8 cellular contexts compared by ENCODE assay signal in the genomic region with DNA sequence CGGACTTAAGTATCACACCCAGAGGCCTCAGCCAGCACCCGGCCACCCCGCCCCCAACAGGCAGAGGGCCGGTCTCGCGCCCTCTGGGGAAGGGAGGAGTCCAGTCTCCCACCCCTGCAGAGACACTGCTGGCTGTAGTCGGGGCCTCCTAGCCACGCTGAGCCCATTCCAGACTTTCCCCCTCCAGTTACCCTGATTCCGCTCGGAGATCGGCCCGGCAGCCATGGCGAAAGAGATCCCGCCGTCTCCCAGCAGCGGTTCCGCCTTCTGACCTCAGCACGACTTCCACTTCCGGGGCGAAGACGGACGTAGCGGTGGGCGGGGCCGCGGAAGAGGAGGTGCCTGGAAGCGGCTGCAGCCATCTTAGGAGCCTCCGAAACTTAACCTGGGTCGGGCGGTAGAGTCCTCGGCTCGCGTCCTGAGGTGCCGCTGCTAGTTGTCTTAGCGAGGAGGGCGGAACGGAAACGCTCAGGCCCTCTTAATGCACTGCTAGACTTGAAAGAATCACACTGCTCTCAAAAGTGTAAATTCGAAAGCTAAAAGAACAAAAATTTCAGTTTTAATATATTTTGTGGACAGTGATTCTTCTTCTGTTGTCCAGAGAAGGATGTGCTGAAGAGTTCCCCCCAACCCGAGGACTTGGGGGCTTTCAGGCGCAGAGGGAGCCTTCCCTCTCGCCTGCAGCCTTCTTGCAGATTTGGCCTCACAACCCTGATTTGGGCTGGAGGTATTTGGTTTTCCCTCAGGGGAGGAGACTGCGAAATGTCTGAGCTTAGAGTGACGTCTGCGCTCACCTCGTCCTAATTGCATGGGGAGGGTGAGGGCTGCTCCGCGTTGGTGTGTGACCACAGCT. TPM values are rescaled to one million over a fixed set of nuclear protein-coding genes. Genes with fewer than 3 reads are reported as not detected.
DNase-seq lines count a peak whose midpoint lies in the region; ATAC-seq, FAIRE-seq and TF ChIP-seq lines count a peak whose summit lies in the region.

A gene with protein sequence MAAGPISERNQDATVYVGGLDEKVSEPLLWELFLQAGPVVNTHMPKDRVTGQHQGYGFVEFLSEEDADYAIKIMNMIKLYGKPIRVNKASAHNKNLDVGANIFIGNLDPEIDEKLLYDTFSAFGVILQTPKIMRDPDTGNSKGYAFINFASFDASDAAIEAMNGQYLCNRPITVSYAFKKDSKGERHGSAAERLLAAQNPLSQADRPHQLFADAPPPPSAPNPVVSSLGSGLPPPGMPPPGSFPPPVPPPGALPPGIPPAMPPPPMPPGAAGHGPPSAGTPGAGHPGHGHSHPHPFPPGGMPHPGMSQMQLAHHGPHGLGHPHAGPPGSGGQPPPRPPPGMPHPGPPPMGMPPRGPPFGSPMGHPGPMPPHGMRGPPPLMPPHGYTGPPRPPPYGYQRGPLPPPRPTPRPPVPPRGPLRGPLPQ (minus strand): TSS at position 269 of the 853 bp plus-strand sequence. CDS start 44 bp downstream, at position 225.

- peaks cover 40% of the 10 kb centered on the region for H3K36me3 ChIP-seq in right atrium auricular region
- H3K36me3 ChIP-seq in uterus: no peaks in the 10 kb centered on the region

- H3K9me3 ChIP-seq in right atrium auricular region: no peaks in the 10 kb centered on the region
- no peaks in the 10 kb centered on the region for H3K9me3 ChIP-seq in uterus

- no peak for TF ChIP-seq CTCF in right atrium auricular region (IDR thresholded peaks at IDR 0.05)
- peak in 2 of 4 experiments; percentile 16 to 26 for TF ChIP-seq CTCF in uterus (IDR thresholded peaks at IDR 0.05)

- ATAC-seq in HG02973 (IDR thresholded peaks at IDR 0.05; ENCODE audit: unreplicated experiment): peak; percentile 85

- peak within 1 kb of the TSS; percentile 94 for H3K27ac Mint-ChIP-seq in T-helper 2 cell treated with Interferon-gamma antibody and Interleukin-4, amounts not matched to agents 5 μg/mL and 100 μg/mL, for 36 hours

- H3K4me3 ChIP-seq in right atrium auricular region (peak within 1 kb of the TSS; percentile 76 to 77), uterus (peak within 1 kb of the TSS; percentile 84 to 98)

- no peaks in the 10 kb centered on the region for H3K9me3 Mint-ChIP-seq in T-helper 2 cell treated with Interferon-gamma antibody and Interleukin-4, amounts not matched to agents 5 μg/mL and 100 μg/mL, for 36 hours

- peak within 1 kb of the TSS; percentile 96 for H3K4me3 Mint-ChIP-seq in T-helper 2 cell treated with Interferon-gamma antibody and Interleukin-4, amounts not matched to agents 5 μg/mL and 100 μg/mL, for 36 hours

- peaks cover 44% of the 10 kb centered on the region for H3K36me3 Mint-ChIP-seq in T-helper 2 cell treated with Interferon-gamma antibody and Interleukin-4, amounts not matched to agents 5 μg/mL and 100 μg/mL, for 36 hours (ENCODE audit: low read depth)

- peak; percentile 91 for FAIRE-seq in GM18507 (lab: Jason Lieb, UNC)

- H3K4me1 ChIP-seq in right atrium auricular region (peaks cover 0 to 25% of the 10 kb centered on the region in 2 donors), uterus (peaks cover 9 to 16% of the 10 kb centered on the region in 2 donors)

- intact Hi-C loops in uterus (cut with DNase I; ENCODE audit: low total_unique reads): no loop called here

- DNase-seq in GM18507 (ENCODE audit: extremely low spot score, insufficient read length, low read depth): peak; percentile 81
- peak; percentile 91 for DNase-seq in NCI-H1930 (lab: John Stamatoyannopoulos, UW)
- peak; percentile 95 for DNase-seq in T-helper 2 cell treated with Interferon-gamma antibody and Interleukin-4, amounts not matched to agents 5 μg/mL and 100 μg/mL, for 36 hours (ENCODE audit: low spot score)
- DNase-seq in anterior cingulate cortex (lab: John Stamatoyannopoulos, UW): peak; percentile 58 to 98 (median 93)
- DNase-seq in right atrium auricular region (ENCODE audit: low spot score): peak; percentile 95
- peak; percentile 74 for DNase-seq in pulmonary artery endothelial cell (ENCODE audit: low read depth, low spot score)
- peak; percentile 96 for DNase-seq in uterus

- H3K4me1 Mint-ChIP-seq in T-helper 2 cell treated with Interferon-gamma antibody and Interleukin-4, amounts not matched to agents 5 μg/mL and 100 μg/mL, for 36 hours (ENCODE audit: low read depth): peaks cover 48% of the 10 kb centered on the region

- H3K27me3 ChIP-seq in right atrium auricular region: no peaks in the 10 kb centered on the region
- H3K27me3 ChIP-seq in uterus: no peaks in the 10 kb centered on the region

- peak; percentile 98 for TF ChIP-seq POLR2A in uterus (IDR thresholded peaks at IDR 0.05)

- H3K27me3 Mint-ChIP-seq in T-helper 2 cell treated with Interferon-gamma antibody and Interleukin-4, amounts not matched to agents 5 μg/mL and 100 μg/mL, for 36 hours (ENCODE audit: low read depth): no peaks in the 10 kb centered on the region

- peak within 1 kb of the TSS; percentile 96 to 98 for H3K27ac ChIP-seq in right atrium auricular region
- peak within 1 kb of the TSS; percentile 95 to 98 for H3K27ac ChIP-seq in uterus

RNA-seq across cellular contexts. Expression of the gene that starts here (rescaled TPM):
- total RNA-seq in right atrium auricular region (10 to 100 TPM in 1 of 2 donors, 1 to 10 TPM in 1; 5.7 to 12.3 TPM), pulmonary artery endothelial cell (12.4 and 12.7 TPM in 2 replicates), uterus (10 to 100 TPM; 10.9 to 64.6 (median 15.6) TPM)

Comparison
In these comparisons a context has a peak if more than half of its experiments do, and no peak if none do; other contexts are left out.
1. Peak in every context shown above with its lines: DNase-seq, ATAC-seq, H3K4me3 ChIP-seq and H3K27ac ChIP-seq.